Comparison of ENCODE assay signal across 8 cellular contexts in the genomic region with DNA sequence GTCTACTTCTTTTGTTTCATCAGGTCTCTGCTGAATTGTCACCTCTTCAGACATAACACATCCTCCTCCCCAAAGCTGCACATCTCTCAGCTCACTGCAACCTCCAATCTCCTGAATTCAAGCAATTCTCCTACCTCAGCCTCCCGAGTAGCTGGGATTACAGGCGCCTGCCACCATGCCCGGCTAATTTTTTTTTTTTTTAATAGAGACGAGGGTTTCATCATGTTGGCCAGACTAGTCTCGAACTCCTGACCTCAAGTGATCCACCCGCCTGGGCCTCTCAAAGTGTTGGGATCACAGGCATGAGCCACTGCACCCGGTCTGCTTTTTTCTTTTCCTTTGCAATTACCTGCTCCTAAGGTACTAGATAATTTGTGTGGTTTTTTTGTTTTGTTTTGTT. TPM values are rescaled to one million over a fixed set of nuclear protein-coding genes. Genes with fewer than 3 reads are reported as not detected.
A peak's percentile ranks its signal among the peaks of the same experiment; 100 is the strongest.
DNase-seq lines count a peak whose midpoint lies in the region; ATAC-seq and TF ChIP-seq lines count a peak whose summit lies in the region.
"Not testable (repeated sequence)": the region's sequence is repeated elsewhere in the genome, so short reads cannot be mapped to it uniquely, and the experiment has no call there.

No MANE protein-coding gene starts in this region.

- not testable (repeated sequence) for DNase-seq in DND-41; NT2/D1 (ENCODE audit: low read depth, low spot score); activated CD8-positive, alpha-beta T cell treated with anti-CD3 and anti-CD28 coated beads, Interleukin-2, amount 10 ng/mL, durations not matched to agents 7 days and 5 days; mammary epithelial cell; fibroblast of villous mesenchyme (ENCODE audit: low read depth); upper lobe of left lung

- not testable (repeated sequence) for TF ChIP-seq CTCF in DND-41 (IDR thresholded peaks at IDR 0.05; ENCODE audit: borderline replicate concordance, extremely low read depth, low read length, poor library complexity, severe bottlenecking); mammary epithelial cell (conservative IDR thresholded peaks at IDR 0.05 in 1 of 2, IDR thresholded peaks at IDR 0.05 in 1 of 2; ENCODE audit: extremely low read depth in 1 of 2, insufficient read depth in 1 of 2, low read depth in 1 of 2, low read length in 2 of 2); fibroblast of villous mesenchyme (IDR thresholded peaks at IDR 0.05; ENCODE audit: insufficient read depth, low read depth, low read length); upper lobe of left lung (IDR thresholded peaks at IDR 0.05)

- not testable (repeated sequence) for H3K9me3 Mint-ChIP-seq in activated CD8-positive, alpha-beta T cell treated with anti-CD3 and anti-CD28 coated beads, Interleukin-2, amount 10 ng/mL, durations not matched to agents 7 days and 5 days (ENCODE audit: insufficient read depth)

- H4K20me1 ChIP-seq in DND-41 (ENCODE audit: insufficient read depth, low read length); mammary epithelial cell (ENCODE audit: insufficient read depth, low read length): not testable (repeated sequence)

- peak overlapping the region; percentile 49 for H3K9ac ChIP-seq in DND-41 (ENCODE audit: low read depth, low read length)
- peak overlapping the region; percentile 50 for H3K9ac ChIP-seq in NT2/D1 (ENCODE audit: insufficient read length, low read depth)
- not testable (repeated sequence) for H3K9ac ChIP-seq in mammary epithelial cell (ENCODE audit: insufficient read depth, low read length); rectal smooth muscle tissue (ENCODE audit: low read length)

- ATAC-seq in DND-41 (ENCODE audit: insufficient read depth, low read depth); activated CD8-positive, alpha-beta T cell treated with anti-CD3 and anti-CD28 coated beads, Interleukin-2, amount 10 ng/mL, durations not matched to agents 7 days and 5 days; upper lobe of left lung (ENCODE audit: low FRiP score in 2 of 2): not testable (repeated sequence)

- H3K4me2 ChIP-seq in DND-41 (ENCODE audit: insufficient read depth, low read length) (peak overlapping the region; percentile 40; the same call in 1 of the 2 replicates), mammary epithelial cell (ENCODE audit: insufficient read depth, low read depth, low read length) (peak overlapping the region; percentile 88)

- WGBS in mammary epithelial cell (ENCODE audit: low coverage, missing lambda C conversion rate), result 49% methylated on average over 7 of the region's 7 CpGs
- 82 to 84% methylated on average over 5 to 6 of the region's 7 CpGs for WGBS in mesodermal cell (ENCODE audit: insufficient coverage in 2 of 2), 2 experiments
- WGBS in upper lobe of left lung, 2 donors, result 25 to 35% methylated on average over 7 of the region's 7 CpGs

- not testable (repeated sequence) for H3K27me3 ChIP-seq in DND-41 (ENCODE audit: insufficient read depth, low read length, poor library complexity); NT2/D1 (ENCODE audit: insufficient read depth, insufficient read length); mammary epithelial cell (ENCODE audit: insufficient read depth, low read length); rectal smooth muscle tissue (ENCODE audit: control insufficient read depth, insufficient read depth, low read length); upper lobe of left lung

- H3K36me3 Mint-ChIP-seq in activated CD8-positive, alpha-beta T cell treated with anti-CD3 and anti-CD28 coated beads, Interleukin-2, amount 10 ng/mL, durations not matched to agents 7 days and 5 days (ENCODE audit: low read depth), result not testable (repeated sequence)

- in situ Hi-C loops in mammary epithelial cell (cut with MboI; ENCODE audit: low sequenced_read_pairs in 2 of 2), result not testable (repeated sequence)

- H3K27ac ChIP-seq in DND-41 (ENCODE audit: low read length), result not testable (repeated sequence)
- peak overlapping the region; percentile 80 for H3K27ac ChIP-seq in mammary epithelial cell (ENCODE audit: insufficient read depth, low read depth, low read length)
- H3K27ac ChIP-seq in mesodermal cell (ENCODE audit: low read depth, low read length, severe bottlenecking), result peak overlapping the region; percentile 98
- H3K27ac ChIP-seq in rectal smooth muscle tissue (ENCODE audit: low read depth, low read length), result peak overlapping the region; percentile 98
- peak overlapping the region; percentile 88 to 98 (median 92) for H3K27ac ChIP-seq in upper lobe of left lung

- not testable (repeated sequence) for H3K79me2 ChIP-seq in DND-41 (ENCODE audit: insufficient read depth, low read length); mammary epithelial cell (ENCODE audit: insufficient read depth, low read length)

- H2AFZ ChIP-seq in DND-41 (ENCODE audit: low read depth, low read length), result not testable (repeated sequence)
- H2AFZ ChIP-seq in mammary epithelial cell (ENCODE audit: low read depth, low read length), result peak overlapping the region; percentile 90

- H3K4me1 Mint-ChIP-seq in activated CD8-positive, alpha-beta T cell treated with anti-CD3 and anti-CD28 coated beads, Interleukin-2, amount 10 ng/mL, durations not matched to agents 7 days and 5 days (ENCODE audit: low read depth), result peaks cover 15% of the 10 kb centered on the region

- H3K4me3 Mint-ChIP-seq in activated CD8-positive, alpha-beta T cell treated with anti-CD3 and anti-CD28 coated beads, Interleukin-2, amount 10 ng/mL, durations not matched to agents 7 days and 5 days, result peak overlapping the region; percentile 84

- TF ChIP-seq EP300 in upper lobe of left lung (IDR thresholded peaks at IDR 0.05), result not testable (repeated sequence)

- TF ChIP-seq POLR2A in upper lobe of left lung (IDR thresholded peaks at IDR 0.05), result not testable (repeated sequence)

- BruUV-seq in mammary epithelial cell (replicated peaks; lab: Mats Ljungman, UMichigan), result not testable (repeated sequence)

- CTCF ChIA-PET in activated CD8-positive, alpha-beta T cell treated with anti-CD3 and anti-CD28 coated beads, Interleukin-2, amount 10 ng/mL, durations not matched to agents 7 days and 5 days (lab: Charles Lee), result interaction anchor here (0.8 to 3.6 kb wide), 3 partner anchors 8 to 12 kb away, joined by 3 to 21 read pairs (median 3); no protein-coding TSS in a partner anchor
- CTCF ChIA-PET in mammary epithelial cell (lab: Charles Lee; ENCODE audit: low non-redundant PET), result not testable (repeated sequence)

- H3K9me3 ChIP-seq in DND-41 (ENCODE audit: insufficient read depth, low read length, severe bottlenecking); NT2/D1 (ENCODE audit: insufficient read depth, low read length); mammary epithelial cell (replicated peaks; ENCODE audit: insufficient read depth, low read length); mesodermal cell (ENCODE audit: control insufficient read depth, low read length); upper lobe of left lung: not testable (repeated sequence)

- not testable (repeated sequence) for H3K36me3 ChIP-seq in DND-41 (ENCODE audit: insufficient read depth, low read length); NT2/D1 (ENCODE audit: insufficient read depth, insufficient read length, low read length); mammary epithelial cell (ENCODE audit: insufficient read depth, low read length); mesodermal cell (ENCODE audit: control insufficient read depth, insufficient read depth, low read length); rectal smooth muscle tissue (ENCODE audit: control insufficient read depth, insufficient read depth, low read length); upper lobe of left lung

- not testable (repeated sequence) for H3K4me3 ChIP-seq in DND-41 (ENCODE audit: low read depth in 1 of 2, low read length in 2 of 2); NT2/D1 (ENCODE audit: insufficient read length, low read depth)
- H3K4me3 ChIP-seq in mammary epithelial cell (replicated peaks in 1 of 3; ENCODE audit: insufficient read depth in 1 of 3, low read depth in 2 of 3, low read length in 3 of 3) (peak overlapping the region in 1 of 3 experiments; percentile 2), fibroblast of villous mesenchyme (ENCODE audit: low read depth, low read length) (peak overlapping the region; percentile 54), mesodermal cell (ENCODE audit: extremely low read depth, insufficient read depth, low read length, poor library complexity, severe bottlenecking) (peak overlapping the region; percentile 35), rectal smooth muscle tissue (ENCODE audit: low read length) (peak overlapping the region; percentile 77), upper lobe of left lung (peak overlapping the region; percentile 25 to 42 (median 32))

- POLR2A ChIA-PET in activated CD8-positive, alpha-beta T cell treated with anti-CD3 and anti-CD28 coated beads, Interleukin-2, amount 10 ng/mL, durations not matched to agents 7 days and 5 days (lab: Charles Lee), result interaction anchor here (0.9 to 1.5 kb wide), 2 partner anchors 10 to 162 kb away, joined by 7 read pairs; a partner anchor contains a TSS

- dilution Hi-C loops in mammary epithelial cell (cut with HindIII; ENCODE audit: low sequenced_read_pairs), result not testable (repeated sequence)

- H3K27me3 Mint-ChIP-seq in activated CD8-positive, alpha-beta T cell treated with anti-CD3 and anti-CD28 coated beads, Interleukin-2, amount 10 ng/mL, durations not matched to agents 7 days and 5 days (ENCODE audit: low read depth), result not testable (repeated sequence)

- intact Hi-C loops in mammary epithelial cell (cut with micrococcal nuclease), result not testable (repeated sequence)

- H3K4me1 ChIP-seq in DND-41 (ENCODE audit: insufficient read depth, low read length) (peaks cover 16% of the 10 kb centered on the region), mesodermal cell (ENCODE audit: control insufficient read depth, insufficient read depth, low read length, poor library complexity, severe bottlenecking) (peaks cover 13% of the 10 kb centered on the region), upper lobe of left lung (peaks cover 14 to 30% (median 26%) of the 10 kb centered on the region in 4 donors)
- H3K4me1 ChIP-seq in NT2/D1 (ENCODE audit: insufficient read depth, insufficient read length); mammary epithelial cell (ENCODE audit: insufficient read depth, low read length); rectal smooth muscle tissue (ENCODE audit: control insufficient read depth, insufficient read depth, low read length): not testable (repeated sequence)

- peak overlapping the region; percentile 95 for H3K27ac Mint-ChIP-seq in activated CD8-positive, alpha-beta T cell treated with anti-CD3 and anti-CD28 coated beads, Interleukin-2, amount 10 ng/mL, durations not matched to agents 7 days and 5 days

RNA-seq across cellular contexts. Expression of a gene that starts 7.0 kb away (rescaled TPM):
- 10 to 100 TPM in 1 of 2 experiments, 1 to 10 TPM in 1; 9.3 to 10.1 TPM for total RNA-seq in activated CD8-positive, alpha-beta T cell treated with anti-CD3 and anti-CD28 coated beads, Interleukin-2, amount 10 ng/mL, durations not matched to agents 7 days and 5 days
- 10 to 100 TPM; 20.6 to 25.8 TPM for total RNA-seq in mammary epithelial cell
- polyA plus RNA-seq in mammary epithelial cell, result 29.4 TPM
- polyA minus RNA-seq in mammary epithelial cell, result 16.0 TPM
- 20.0 and 22.0 TPM in 2 replicates for total RNA-seq in fibroblast of villous mesenchyme
- polyA plus RNA-seq in mesodermal cell (2013, experiment 1 of 2), result 13.6 TPM
- polyA plus RNA-seq in mesodermal cell (2013, experiment 2 of 2), result 10.5 TPM
- total RNA-seq in upper lobe of left lung, result 10 to 100 TPM in 4 of 6 donors, 1 to 10 TPM in 2; 2.1 to 37.5 (median 18.4) TPM

RNA-seq across cellular contexts. Expression of a gene that starts 11.4 kb away (rescaled TPM):
- 10 to 100 TPM; 10.0 to 11.9 TPM for total RNA-seq in activated CD8-positive, alpha-beta T cell treated with anti-CD3 and anti-CD28 coated beads, Interleukin-2, amount 10 ng/mL, durations not matched to agents 7 days and 5 days
- total RNA-seq in mammary epithelial cell (10 to 100 TPM; 34.3 to 35.8 TPM), fibroblast of villous mesenchyme (38.0 and 49.2 TPM in 2 replicates), upper lobe of left lung (10 to 100 TPM in 5 of 6 donors, 1 to 10 TPM in 1; 8.9 to 44.5 (median 21.9) TPM)
- polyA plus RNA-seq in mammary epithelial cell, result 19.3 TPM
- 32.7 TPM for polyA minus RNA-seq in mammary epithelial cell
- 32.6 TPM for polyA plus RNA-seq in mesodermal cell (2013, experiment 1 of 2)
- polyA plus RNA-seq in mesodermal cell (2013, experiment 2 of 2), result 30.0 TPM

RNA-seq across cellular contexts. Expression of a gene that starts 19.6 kb away (rescaled TPM):
- total RNA-seq in activated CD8-positive, alpha-beta T cell treated with anti-CD3 and anti-CD28 coated beads, Interleukin-2, amount 10 ng/mL, durations not matched to agents 7 days and 5 days, result 1 to 10 TPM in 1 of 2 experiments, under 1 TPM in 1; 0.84 to 1.1 TPM
- 1 to 10 TPM; 1.7 to 2.3 TPM for total RNA-seq in mammary epithelial cell
- 0.42 TPM for polyA plus RNA-seq in mammary epithelial cell
- polyA minus RNA-seq in mammary epithelial cell, result 0.10 TPM
- 0.86 and 1.9 TPM in 2 replicates for total RNA-seq in fibroblast of villous mesenchyme
- 7.8 TPM for polyA plus RNA-seq in mesodermal cell (2013, experiment 1 of 2)
- 6.3 TPM for polyA plus RNA-seq in mesodermal cell (2013, experiment 2 of 2)
- total RNA-seq in upper lobe of left lung, result 100 to 1,000 TPM in 1 of 6 donors, 10 to 100 TPM in 5; 30.1 to 146 (median 51.5) TPM

RNA-seq across cellular contexts. Expression of a gene that starts 32.8 kb away (rescaled TPM):
- 10 to 100 TPM; 15.1 to 16.5 TPM for total RNA-seq in activated CD8-positive, alpha-beta T cell treated with anti-CD3 and anti-CD28 coated beads, Interleukin-2, amount 10 ng/mL, durations not matched to agents 7 days and 5 days
- total RNA-seq in mammary epithelial cell, result 10 to 100 TPM; 57.6 to 92.5 TPM
- 88.3 TPM for polyA plus RNA-seq in mammary epithelial cell
- 52.5 TPM for polyA minus RNA-seq in mammary epithelial cell
- total RNA-seq in fibroblast of villous mesenchyme, result 33.7 and 64.7 TPM in 2 replicates
- polyA plus RNA-seq in mesodermal cell (2013, experiment 1 of 2), result 27.1 TPM
- 24.0 TPM for polyA plus RNA-seq in mesodermal cell (2013, experiment 2 of 2)
- 100 to 1,000 TPM in 5 of 6 donors, 10 to 100 TPM in 1; 77.5 to 379 (median 223) TPM for total RNA-seq in upper lobe of left lung

RNA-seq across cellular contexts. Expression of a gene that starts 34.0 kb away (rescaled TPM):
- under 1 TPM in 1 of 2 experiments, not detected in 1; 0.47 TPM for total RNA-seq in activated CD8-positive, alpha-beta T cell treated with anti-CD3 and anti-CD28 coated beads, Interleukin-2, amount 10 ng/mL, durations not matched to agents 7 days and 5 days
- total RNA-seq in mammary epithelial cell (under 1 TPM; 0.16 to 0.50 TPM), fibroblast of villous mesenchyme (0.32 and 1.3 TPM in 2 replicates), upper lobe of left lung (1 to 10 TPM in 1 of 6 donors, under 1 TPM in 5; 0.33 to 8.4 (median 0.67) TPM)
- 0.29 TPM for polyA plus RNA-seq in mammary epithelial cell
- not detected for polyA minus RNA-seq in mammary epithelial cell
- polyA plus RNA-seq in mesodermal cell (2013, experiment 1 of 2), result 1.4 TPM
- 0.61 TPM for polyA plus RNA-seq in mesodermal cell (2013, experiment 2 of 2)

Comparison
In these comparisons a context has a peak if more than half of its experiments do, and no peak if none do; other contexts are left out.
1. RNA of a gene that starts 19.6 kb away (total RNA-seq): 30.1 to 146 TPM in upper lobe of left lung; 1.7 to 2.3 TPM in mammary epithelial cell, 0.84 to 1.1 TPM in activated CD8-positive, alpha-beta T cell treated with anti-CD3 and anti-CD28 coated beads, Interleukin-2, amount 10 ng/mL, durations not matched to agents 7 days and 5 days and 0.86 to 1.9 TPM in fibroblast of villous mesenchyme; every median in the first group is over 4 times any median in the second.